In the genomic region with DNA sequence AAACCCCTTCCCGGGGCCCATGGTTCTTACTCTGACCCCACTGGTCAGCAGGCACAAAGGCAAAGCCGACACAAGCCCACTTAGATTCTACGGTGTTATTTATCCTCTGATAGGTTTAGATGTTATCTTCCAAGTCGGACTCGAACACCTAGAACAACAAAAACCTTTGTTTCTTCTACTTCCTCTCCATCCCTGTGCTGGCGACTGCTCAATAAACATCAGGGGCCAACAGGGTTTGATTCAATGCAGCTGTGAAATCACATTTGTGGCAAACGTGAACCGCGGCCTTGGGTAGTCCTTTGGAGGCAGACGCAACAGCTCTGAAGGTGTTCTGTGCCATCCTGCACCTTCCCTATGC, we compare ENCODE assay signal across 20 cellular contexts.
A peak's percentile ranks its signal among the peaks of the same experiment; 100 is the strongest.
DNase-seq lines count a peak whose midpoint lies in the region; ATAC-seq, FAIRE-seq and TF ChIP-seq lines count a peak whose summit lies in the region.
"Had no signal": no experiment of that assay in that cellular context is flagged by ENCODE, and none has a peak within 500 bp of the region (broad histone marks: within the 10 kb centered on the region; RNA-seq: fewer than 3 reads in every experiment).

No MANE protein-coding gene starts in this region.

- H3K4me1 ChIP-seq in BLaER1 = peaks cover 100% of the 10 kb centered on the region
- H3K4me1 ChIP-seq in SJCRH30 = peaks cover 84% of the 10 kb centered on the region
- peaks cover 100% of the 10 kb centered on the region in 4 donors for H3K4me1 ChIP-seq in esophagus muscularis mucosa
- H3K4me1 ChIP-seq in small intestine (ENCODE audit: control insufficient read depth in 2 of 2, insufficient read depth in 1 of 2, low read depth in 1 of 2, low read length in 1 of 2) = peaks cover 11 to 14% of the 10 kb centered on the region in 2 donors

- H3K4me3 ChIP-seq in BLaER1 (no peak overlapping the region), SJCRH30 (no peak overlapping the region), esophagus muscularis mucosa (no peak overlapping the region), small intestine (ENCODE audit: low read depth in 1 of 2, low read length in 2 of 2) (no peak overlapping the region)
- H3K4me3 ChIP-seq: lower lobe of right lung, skin epidermis had no signal

- no peaks in the 10 kb centered on the region for H3K9me3 ChIP-seq in BLaER1
- H3K9me3 ChIP-seq in SJCRH30 (replicated peaks) = no peaks in the 10 kb centered on the region
- no peaks in the 10 kb centered on the region for H3K9me3 ChIP-seq in esophagus muscularis mucosa
- H3K9me3 ChIP-seq in small intestine (ENCODE audit: control insufficient read depth, low read depth) = no peaks in the 10 kb centered on the region
- H3K9me3 ChIP-seq: lower lobe of right lung had no signal

- TF ChIP-seq EP300 in esophagus muscularis mucosa (IDR thresholded peaks at IDR 0.05) = no peak

- H3K4me3 Mint-ChIP-seq in stimulated activated naive CD8-positive, alpha-beta T cell treated with anti-CD3 and anti-CD28 coated beads, Interleukin-15, amount 100 ng/mL, for 72 hours = no peak overlapping the region
- H3K4me3 Mint-ChIP-seq: activated CD4-positive, alpha-beta T cell treated with anti-CD3 and anti-CD28 coated beads for 36 hours; activated naive CD8-positive, alpha-beta T cell; naive B cell had no signal

- no peak for ATAC-seq in GM18907 (IDR thresholded peaks at IDR 0.05; ENCODE audit: unreplicated experiment)
- ATAC-seq in stimulated activated naive CD8-positive, alpha-beta T cell treated with anti-CD3 and anti-CD28 coated beads, Interleukin-15, amount 100 ng/mL, for 72 hours = no peak
- ATAC-seq: activated CD4-positive, alpha-beta T cell treated with anti-CD3 and anti-CD28 coated beads for 36 hours had no signal

- no peaks in the 10 kb centered on the region for H3K27me3 Mint-ChIP-seq in stimulated activated naive CD8-positive, alpha-beta T cell treated with anti-CD3 and anti-CD28 coated beads, Interleukin-15, amount 100 ng/mL, for 72 hours
- H3K27me3 Mint-ChIP-seq: activated CD4-positive, alpha-beta T cell treated with anti-CD3 and anti-CD28 coated beads for 36 hours; activated naive CD8-positive, alpha-beta T cell; naive B cell had no signal

- no peak for TF ChIP-seq POLR2A in esophagus muscularis mucosa (IDR thresholded peaks at IDR 0.05; ENCODE audit: low read depth)

- WGBS in esophagus muscularis mucosa = 68% methylated on average over 10 of the region's 10 CpGs
- WGBS in small intestine, 3 donors = 44 to 58% (median 49%) methylated on average over 10 of the region's 10 CpGs

- no peak overlapping the region for H3K27ac Mint-ChIP-seq in stimulated activated naive CD8-positive, alpha-beta T cell treated with anti-CD3 and anti-CD28 coated beads, Interleukin-15, amount 100 ng/mL, for 72 hours
- H3K27ac Mint-ChIP-seq: activated CD4-positive, alpha-beta T cell treated with anti-CD3 and anti-CD28 coated beads for 36 hours; activated naive CD8-positive, alpha-beta T cell had no signal

- no peak for FAIRE-seq in small intestine (lab: Jason Lieb, UNC)
- FAIRE-seq: colon, GM18507 had no signal

- H3K27me3 ChIP-seq in BLaER1 (no peaks in the 10 kb centered on the region), SJCRH30 (no peaks in the 10 kb centered on the region), esophagus muscularis mucosa (no peaks in the 10 kb centered on the region), small intestine (ENCODE audit: control insufficient read depth in 2 of 2, insufficient read depth in 2 of 2, low read length in 2 of 2) (no peaks in the 10 kb centered on the region)

- peak overlapping the region; percentile 95 for H3K4me2 ChIP-seq in BLaER1

- H3K9me3 Mint-ChIP-seq in stimulated activated naive CD8-positive, alpha-beta T cell treated with anti-CD3 and anti-CD28 coated beads, Interleukin-15, amount 100 ng/mL, for 72 hours = no peaks in the 10 kb centered on the region
- H3K9me3 Mint-ChIP-seq: naive B cell had no signal

- H3K27ac ChIP-seq in BLaER1 (peak overlapping the region; percentile 61; the same call in 1 of the 2 replicates), SJCRH30 (peak overlapping the region; percentile 81), esophagus muscularis mucosa (replicated peaks in 1 of 4) (peak overlapping the region; percentile 65 to 89 (median 67)), small intestine (ENCODE audit: low read depth in 1 of 2, low read length in 1 of 2) (peak overlapping the region; percentile 83 to 88)
- H3K27ac ChIP-seq: lower lobe of right lung, parathyroid adenoma had no signal

- intact Hi-C loops in esophagus muscularis mucosa (cut with DNase I) = no loop called here

- TF ChIP-seq CTCF in esophagus muscularis mucosa (IDR thresholded peaks at IDR 0.05) = no peak

- peaks cover 7% of the 10 kb centered on the region for H4K20me1 ChIP-seq in BLaER1

- H3K36me3 ChIP-seq in BLaER1 = no peaks in the 10 kb centered on the region
- no peaks in the 10 kb centered on the region for H3K36me3 ChIP-seq in SJCRH30
- peaks cover 0 to 6% (median 0%) of the 10 kb centered on the region in 4 donors for H3K36me3 ChIP-seq in esophagus muscularis mucosa
- H3K36me3 ChIP-seq in small intestine (ENCODE audit: control insufficient read depth in 2 of 2, insufficient read depth in 2 of 2, low read length in 2 of 2) = no peaks in the 10 kb centered on the region

- no peak overlapping the region for H3K9ac ChIP-seq in BLaER1
- H3K9ac ChIP-seq: parathyroid adenoma had no signal

- peaks cover 51% of the 10 kb centered on the region for H3K4me1 Mint-ChIP-seq in stimulated activated naive CD8-positive, alpha-beta T cell treated with anti-CD3 and anti-CD28 coated beads, Interleukin-15, amount 100 ng/mL, for 72 hours

- DNase-seq in SJCRH30 = peak; percentile 52 to 66
- DNase-seq in esophagus muscularis mucosa (ENCODE audit: extremely low spot score) = no peak
- DNase-seq in small intestine = no peak
- DNase-seq in HCEC 1CT = no peak
- DNase-seq in stimulated activated naive CD8-positive, alpha-beta T cell treated with anti-CD3 and anti-CD28 coated beads, Interleukin-15, amount 100 ng/mL, for 72 hours = no peak
- no peak for DNase-seq in NOMO-1 (lab: John Stamatoyannopoulos, UW; ENCODE audit: unreplicated experiment in 2 of 2)
- DNase-seq: activated CD4-positive, alpha-beta T cell treated with anti-CD3 and anti-CD28 coated beads for 36 hours; lower lobe of right lung; naive B cell; NCI-H1092; NCI-H2081 treated with DMSO at 0.1 percent for 48 hours; RPMI8226; stimulated activated naive CD4-positive, alpha-beta T cell treated with Interleukin-2 at 50 U/mL for 16 hours had no signal

Comparison
In these comparisons a context has a peak if more than half of its experiments do, and no peak if none do; other contexts are left out.
1. DNase-seq: peak in SJCRH30 (2 of 2); none in esophagus muscularis mucosa (single experiment), small intestine (single experiment), HCEC 1CT (single experiment), stimulated activated naive CD8-positive, alpha-beta T cell treated with anti-CD3 and anti-CD28 coated beads, Interleukin-15, amount 100 ng/mL, for 72 hours (0 of 2) and NOMO-1 (0 of 2).
2. Peak in every context shown above with its lines, with median percentiles within 50 percentile points of each other: H3K27ac ChIP-seq.